6 cellular contexts compared by ENCODE assay signal in the genomic region with DNA sequence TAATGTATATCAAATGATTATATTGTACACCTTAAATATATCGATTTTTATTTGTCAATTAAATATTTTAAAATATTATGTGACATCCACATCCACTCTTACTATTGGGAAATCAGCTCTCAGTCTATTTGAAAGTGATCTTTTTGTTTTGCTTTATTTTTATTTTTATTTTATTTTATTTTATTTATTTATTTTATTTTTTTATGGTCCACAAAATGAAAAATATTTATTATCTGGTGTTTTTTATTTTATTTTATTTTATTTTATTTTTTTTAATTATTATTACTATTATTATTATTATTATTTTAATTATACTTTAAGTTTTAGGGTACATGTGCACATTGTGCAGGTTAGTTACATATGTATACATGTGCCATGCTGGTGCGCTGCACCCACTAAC.
DNase-seq lines count a peak whose midpoint lies in the region; ATAC-seq, FAIRE-seq and TF ChIP-seq lines count a peak whose summit lies in the region.
"Not testable (repeated sequence)": the region's sequence is repeated elsewhere in the genome, so short reads cannot be mapped to it uniquely, and the experiment has no call there.

No MANE protein-coding gene starts in this region.

- peak; percentile 79 for FAIRE-seq in A204.1 (lab: Jason Lieb, UNC)
- FAIRE-seq in G401.6 (lab: Jason Lieb, UNC), result peak; percentile 82
- peak; percentile 77 for FAIRE-seq in TTC549 (lab: Jason Lieb, UNC)
- FAIRE-seq in colon (lab: Jason Lieb, UNC), result peak; percentile 74
- FAIRE-seq in frontal cortex (lab: Jason Lieb, UNC), result peak; percentile 98
- FAIRE-seq in pancreas (lab: Jason Lieb, UNC), result peak; percentile 77

- not testable (repeated sequence) for H3K36me3 ChIP-seq in pancreas

- WGBS in pancreas, 2 donors, result 48 to 58% methylated on average over 1 to 2 of the region's 2 CpGs

- not testable (repeated sequence) for ATAC-seq in pancreas

- TF ChIP-seq CTCF in pancreas (IDR thresholded peaks at IDR 0.05), result not testable (repeated sequence)

- H3K27ac ChIP-seq in pancreas, result not testable (repeated sequence)

- DNase-seq in frontal cortex (ENCODE audit: low spot score in 2 of 2); pancreas: not testable (repeated sequence)

- H3K4me1 ChIP-seq in pancreas, result not testable (repeated sequence)

- not testable (repeated sequence) for H3K9me3 ChIP-seq in pancreas

- H3K4me3 ChIP-seq in pancreas, result not testable (repeated sequence)

- not testable (repeated sequence) for H3K27me3 ChIP-seq in pancreas

- intact Hi-C loops in pancreas (cut with DNase I), result not testable (repeated sequence)
